27 cellular contexts compared by ENCODE assay signal in the genomic region with DNA sequence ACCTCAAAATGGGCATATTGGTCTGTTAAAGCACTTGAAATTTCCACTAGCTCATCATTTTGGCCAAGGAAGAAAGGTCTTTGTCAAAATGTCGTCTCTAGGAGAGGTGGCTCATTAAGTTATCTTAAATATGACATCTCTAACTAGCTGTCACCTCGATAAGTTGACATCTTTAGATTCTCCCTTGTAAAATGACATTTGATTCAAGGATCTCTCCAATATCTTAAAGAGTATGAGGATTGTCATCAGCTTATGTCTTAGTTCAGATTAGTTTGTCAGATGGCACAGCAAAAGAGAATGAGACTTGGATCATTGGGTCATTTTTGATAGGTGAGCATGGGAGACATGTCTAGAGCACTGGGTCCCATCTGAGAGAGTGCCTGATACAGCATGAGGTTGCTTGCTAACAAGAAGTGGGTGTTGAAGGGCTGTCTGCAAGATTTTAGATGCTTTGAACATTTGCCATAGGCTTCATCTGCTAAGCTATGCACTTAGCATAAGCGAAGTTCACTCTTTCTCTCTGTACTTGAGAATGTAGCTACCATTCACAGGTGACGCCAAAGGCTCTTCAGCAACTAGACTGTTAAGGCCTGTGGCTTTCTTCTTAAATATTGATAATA.
"Had no signal": no experiment of that assay in that cellular context is flagged by ENCODE, and none has a peak within 500 bp of the region (broad histone marks: within the 10 kb centered on the region; RNA-seq: fewer than 3 reads in every experiment).

No MANE protein-coding gene starts in this region.

- H3K4me3 Mint-ChIP-seq: activated CD4-positive, alpha-beta T cell treated with anti-CD3 and anti-CD28 coated beads for 36 hours; activated CD8-positive, alpha-beta memory T cell treated with anti-CD3 and anti-CD28 coated beads, Interleukin-2, amount 10 ng/mL, durations not matched to agents 7 days and 5 days; activated CD8-positive, alpha-beta T cell treated with anti-CD3 and anti-CD28 coated beads, Interleukin-2, amount 10 ng/mL, durations not matched to agents 7 days and 5 days; effector memory CD8-positive, alpha-beta T cell; immature natural killer cell; natural killer cell treated with Interleukin-12 subunit alpha and Interleukin-12 subunit beta and Interleukin-15 and Interleukin-18, amount 100 ng/mL, for 72 hours; stimulated activated effector memory CD8-positive, alpha-beta T cell treated with anti-CD3 and anti-CD28 coated beads, Interleukin-12 subunit alpha, Interleukin-12 subunit beta, amount 100 ng/mL, for 72 hours; stimulated activated naive CD8-positive, alpha-beta T cell treated with anti-CD3 and anti-CD28 coated beads, Interleukin-15, Interleukin-2, amounts not matched to agents 100 ng/mL and 50 ng/mL, for 24 hours; type B pancreatic cell had no signal

- H3K4me3 ChIP-seq: gastroesophageal sphincter, hepatocyte, lower lobe of right lung, mucosa of descending colon, ovary, thoracic aorta, vagina had no signal

- H3K4me1 Mint-ChIP-seq: activated CD8-positive, alpha-beta memory T cell treated with anti-CD3 and anti-CD28 coated beads, Interleukin-2, amount 10 ng/mL, durations not matched to agents 7 days and 5 days; immature natural killer cell; stimulated activated effector memory CD8-positive, alpha-beta T cell treated with anti-CD3 and anti-CD28 coated beads, Interleukin-12 subunit alpha, Interleukin-12 subunit beta, amount 100 ng/mL, for 72 hours had no signal

- H2AFZ ChIP-seq: hepatocyte had no signal

- H3K9me3 ChIP-seq: gastroesophageal sphincter, lower lobe of right lung, mucosa of descending colon, ovary, thoracic aorta, vagina had no signal

- H3K4me2 ChIP-seq: hepatocyte had no signal

- H3K4me1 ChIP-seq: vagina had no signal

- H3K36me3 ChIP-seq: gastroesophageal sphincter, lower lobe of right lung, ovary, thoracic aorta, vagina had no signal

- H3K27me3 Mint-ChIP-seq: activated CD4-positive, alpha-beta T cell treated with anti-CD3 and anti-CD28 coated beads for 36 hours; activated CD8-positive, alpha-beta memory T cell treated with anti-CD3 and anti-CD28 coated beads, Interleukin-2, amount 10 ng/mL, durations not matched to agents 7 days and 5 days; effector memory CD8-positive, alpha-beta T cell; natural killer cell treated with Interleukin-12 subunit alpha and Interleukin-12 subunit beta and Interleukin-15 and Interleukin-18, amount 100 ng/mL, for 72 hours; progenitor cell of endocrine pancreas; stimulated activated naive CD8-positive, alpha-beta T cell treated with anti-CD3 and anti-CD28 coated beads, Interleukin-15, Interleukin-2, amounts not matched to agents 100 ng/mL and 50 ng/mL, for 24 hours had no signal

- H3K9me3 Mint-ChIP-seq: activated naive CD4-positive, alpha-beta T cell treated with anti-CD3 and anti-CD28 coated beads, Interleukin-2, amount 50 U/mL, for 72 hours; effector memory CD8-positive, alpha-beta T cell; immature natural killer cell; natural killer cell treated with Interleukin-12 subunit alpha and Interleukin-12 subunit beta and Interleukin-15 and Interleukin-18, amount 100 ng/mL, for 72 hours; stimulated activated effector memory CD8-positive, alpha-beta T cell treated with anti-CD3 and anti-CD28 coated beads, Interleukin-12 subunit alpha, Interleukin-12 subunit beta, amount 100 ng/mL, for 72 hours; stimulated activated naive CD8-positive, alpha-beta T cell treated with anti-CD3 and anti-CD28 coated beads, Interleukin-15, Interleukin-2, amounts not matched to agents 100 ng/mL and 50 ng/mL, for 24 hours; type B pancreatic cell had no signal

- DNase-seq: activated CD4-positive, alpha-beta T cell treated with anti-CD3 and anti-CD28 coated beads for 36 hours; activated CD4-positive, CD25-positive, alpha-beta regulatory T cell; activated CD8-positive, alpha-beta memory T cell treated with anti-CD3 and anti-CD28 coated beads, Interleukin-2, amount 10 ng/mL, durations not matched to agents 7 days and 5 days; activated CD8-positive, alpha-beta T cell treated with anti-CD3 and anti-CD28 coated beads, Interleukin-2, amount 10 ng/mL, durations not matched to agents 7 days and 5 days; activated naive CD4-positive, alpha-beta T cell; activated T-cell treated with anti-CD3 and anti-CD28 coated beads, Interleukin-2, amount 50 U/mL, for 48 hours; anterior cingulate cortex; cortex of kidney; effector memory CD8-positive, alpha-beta T cell; erythroblast; immature natural killer cell; lower lobe of right lung; mucosa of descending colon; ovary; small intestine; stimulated activated CD4-positive, alpha-beta T cell treated with anti-CD3 and anti-CD28 coated beads, Interleukin-4, amount 100 ng/mL, for 24 hours had no signal

- H3K27ac ChIP-seq: gastroesophageal sphincter, hepatocyte, lower lobe of right lung, ovary, thoracic aorta, vagina had no signal

- H3K27ac Mint-ChIP-seq: activated CD4-positive, alpha-beta T cell treated with anti-CD3 and anti-CD28 coated beads for 36 hours; activated CD8-positive, alpha-beta memory T cell treated with anti-CD3 and anti-CD28 coated beads, Interleukin-2, amount 10 ng/mL, durations not matched to agents 7 days and 5 days; activated CD8-positive, alpha-beta T cell treated with anti-CD3 and anti-CD28 coated beads, Interleukin-2, amount 10 ng/mL, durations not matched to agents 7 days and 5 days; activated naive CD4-positive, alpha-beta T cell treated with anti-CD3 and anti-CD28 coated beads, Interleukin-2, amount 50 U/mL, for 72 hours; effector memory CD8-positive, alpha-beta T cell; immature natural killer cell; natural killer cell treated with Interleukin-12 subunit alpha and Interleukin-12 subunit beta and Interleukin-15 and Interleukin-18, amount 100 ng/mL, for 72 hours; progenitor cell of endocrine pancreas; stimulated activated effector memory CD8-positive, alpha-beta T cell treated with anti-CD3 and anti-CD28 coated beads, Interleukin-12 subunit alpha, Interleukin-12 subunit beta, amount 100 ng/mL, for 72 hours; stimulated activated naive CD8-positive, alpha-beta T cell treated with anti-CD3 and anti-CD28 coated beads, Interleukin-15, Interleukin-2, amounts not matched to agents 100 ng/mL and 50 ng/mL, for 24 hours; type B pancreatic cell had no signal

- ATAC-seq: activated CD4-positive, alpha-beta T cell treated with anti-CD3 and anti-CD28 coated beads for 36 hours; activated CD8-positive, alpha-beta memory T cell treated with anti-CD3 and anti-CD28 coated beads, Interleukin-2, amount 10 ng/mL, durations not matched to agents 7 days and 5 days; activated CD8-positive, alpha-beta T cell treated with anti-CD3 and anti-CD28 coated beads, Interleukin-2, amount 10 ng/mL, durations not matched to agents 7 days and 5 days; activated naive CD4-positive, alpha-beta T cell treated with anti-CD3 and anti-CD28 coated beads, Interleukin-2, amount 50 U/mL, for 72 hours; effector memory CD8-positive, alpha-beta T cell; gastroesophageal sphincter; lower lobe of right lung; mucosa of descending colon; natural killer cell treated with Interleukin-12 subunit alpha and Interleukin-12 subunit beta and Interleukin-15 and Interleukin-18, amount 100 ng/mL, for 72 hours; sciatic nerve; stimulated activated effector memory CD8-positive, alpha-beta T cell treated with anti-CD3 and anti-CD28 coated beads, Interleukin-12 subunit alpha, Interleukin-12 subunit beta, amount 100 ng/mL, for 72 hours had no signal

- H3K36me3 Mint-ChIP-seq: activated CD8-positive, alpha-beta memory T cell treated with anti-CD3 and anti-CD28 coated beads, Interleukin-2, amount 10 ng/mL, durations not matched to agents 7 days and 5 days; activated naive CD4-positive, alpha-beta T cell treated with anti-CD3 and anti-CD28 coated beads, Interleukin-2, amount 50 U/mL, for 72 hours; immature natural killer cell; natural killer cell treated with Interleukin-12 subunit alpha and Interleukin-12 subunit beta and Interleukin-15 and Interleukin-18, amount 100 ng/mL, for 72 hours; stimulated activated effector memory CD8-positive, alpha-beta T cell treated with anti-CD3 and anti-CD28 coated beads, Interleukin-12 subunit alpha, Interleukin-12 subunit beta, amount 100 ng/mL, for 72 hours; type B pancreatic cell had no signal

- H3K27me3 ChIP-seq: gastroesophageal sphincter, hepatocyte, ovary, vagina had no signal
